In the genomic region with DNA sequence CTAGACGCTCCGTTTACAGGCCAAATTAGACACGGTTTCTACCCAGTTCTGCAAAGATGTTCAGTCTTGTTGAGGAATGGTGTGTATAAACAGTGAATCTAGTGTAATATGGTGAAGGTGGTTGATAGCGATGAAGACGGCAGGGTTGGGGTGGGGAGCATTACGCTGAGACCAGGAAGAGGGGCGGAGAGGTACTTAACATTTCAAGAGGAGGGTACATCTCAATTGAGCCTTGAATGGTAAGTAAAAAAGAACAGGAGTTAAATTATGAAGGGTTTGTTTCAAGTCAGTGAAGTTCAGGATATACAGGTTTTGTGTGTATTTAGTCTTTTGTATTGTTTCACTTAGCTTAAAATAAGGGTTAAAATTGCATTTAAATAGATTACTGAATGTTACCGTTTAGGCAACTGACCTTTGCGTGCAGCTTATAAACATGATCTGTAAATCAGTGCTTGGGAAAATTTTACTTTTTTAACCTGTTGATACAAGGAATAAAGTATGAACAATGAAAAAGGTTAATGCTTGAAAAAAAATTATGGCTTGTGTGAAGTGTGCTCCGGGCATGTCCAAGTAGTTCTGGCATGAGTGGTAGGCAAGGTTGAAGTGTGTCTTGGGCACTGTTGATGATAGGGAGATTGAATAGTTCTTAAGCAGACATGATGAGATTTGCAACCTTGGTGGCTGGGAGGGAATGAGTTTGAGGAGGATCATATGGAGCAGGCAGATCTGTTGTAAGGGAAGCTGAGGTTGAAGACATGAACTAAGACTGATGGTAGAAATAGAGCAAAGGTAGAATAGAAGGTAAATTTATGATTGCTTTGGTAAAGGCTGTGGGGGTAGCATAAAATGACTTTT, we compare ENCODE assay signal across 8 cellular contexts.
A peak's percentile ranks its signal among the peaks of the same experiment; 100 is the strongest.
DNase-seq lines count a peak whose midpoint lies in the region; ATAC-seq and TF ChIP-seq lines count a peak whose summit lies in the region.

No MANE protein-coding gene starts in this region.

- H3K4me1 ChIP-seq in stomach smooth muscle (ENCODE audit: control insufficient read depth, insufficient read depth, low read length): peaks cover 23% of the 10 kb centered on the region

- peak; percentile 3 for DNase-seq in NCI-H345 treated with DMSO at 0.1 percent for 48 hours (lab: John Stamatoyannopoulos, UW; ENCODE audit: unreplicated experiment)
- no peak for DNase-seq in NCI-H345 (lab: John Stamatoyannopoulos, UW)
- DNase-seq in RWPE1 (ENCODE audit: low spot score): no peak
- no peak for DNase-seq in foreskin fibroblast
- DNase-seq in OCI-M2 (lab: John Stamatoyannopoulos, UW; ENCODE audit: unreplicated experiment): no peak

- peaks cover 41 to 53% of the 10 kb centered on the region in 2 donors for H3K36me3 ChIP-seq in stomach smooth muscle (ENCODE audit: control insufficient read depth in 2 of 2, insufficient read depth in 2 of 2, low read length in 2 of 2)

- POLR2A ChIA-PET in RWPE1 (lab: Yijun Ruan, JAX; ENCODE audit: low non-redundant PET): interaction anchor here (1.3 kb wide), 1 partner anchor 10 kb away, joined by 4 read pairs; no protein-coding TSS in a partner anchor

- no peaks in the 10 kb centered on the region for H3K9me3 ChIP-seq in stomach smooth muscle (ENCODE audit: control insufficient read depth in 2 of 2, low read length in 2 of 2)

- H3K4me3 ChIP-seq in foreskin fibroblast (ENCODE audit: low read depth in 1 of 2, low read length in 2 of 2) (peak overlapping the region; percentile 93 to 100), stomach smooth muscle (ENCODE audit: low read length in 2 of 2) (peak overlapping the region; percentile 89 to 100)

- ATAC-seq in GM21526 (IDR thresholded peaks at IDR 0.05; ENCODE audit: low FRiP score, unreplicated experiment) (no peak), HG03457 (IDR thresholded peaks at IDR 0.05; ENCODE audit: unreplicated experiment) (no peak)

- peak overlapping the region; percentile 89 to 97 for H3K9ac ChIP-seq in stomach smooth muscle (ENCODE audit: low read length in 2 of 2)

- CTCF ChIA-PET in RWPE1 (lab: Yijun Ruan, JAX): interaction anchor here (0.6 to 1.1 kb wide), 2 partner anchors 11 to 492 kb away, joined by 3 to 5 read pairs; no protein-coding TSS in a partner anchor

- H3K27ac ChIP-seq in RWPE1: peak overlapping the region; percentile 80
- H3K27ac ChIP-seq in stomach smooth muscle (ENCODE audit: low read length): no peak overlapping the region

- H3K27me3 ChIP-seq in stomach smooth muscle (ENCODE audit: control insufficient read depth in 1 of 2, insufficient read depth in 2 of 2, low read length in 2 of 2): no peaks in the 10 kb centered on the region

- no peak for TF ChIP-seq CTCF in RWPE1 (conservative IDR thresholded peaks at IDR 0.05; ENCODE audit: low read depth)
- no peak for TF ChIP-seq CTCF in foreskin fibroblast (IDR thresholded peaks at IDR 0.05; ENCODE audit: low read depth, low read length)
